8 cellular contexts compared by ENCODE assay signal in genomic region chr3:8962226-8962861, GRCh38. TPM values are rescaled to one million over a fixed set of nuclear protein-coding genes. Genes with fewer than 3 reads are reported as not detected.
DNase-seq lines count a peak whose midpoint lies in the region; TF ChIP-seq lines count a peak whose summit lies in the region.

No MANE protein-coding gene starts in this region.

- H3K27me3 ChIP-seq in Caco-2 (replicated peaks; ENCODE audit: control insufficient read depth, insufficient read depth, low read length) = no peaks in the 10 kb centered on the region
- H3K27me3 ChIP-seq in neuron (ENCODE audit: insufficient read depth, low read length) = no peaks in the 10 kb centered on the region

- H3K4me3 Mint-ChIP-seq in Caco-2 (ENCODE audit: unreplicated experiment) = peak overlapping the region; percentile 97

- no peak for TF ChIP-seq CTCF in Caco-2 (IDR thresholded peaks at IDR 0.05; ENCODE audit: insufficient read depth in 1 of 2, low read depth in 1 of 2, low read length in 1 of 2, severe bottlenecking in 1 of 2, unreplicated experiment in 1 of 2)

- H2AFZ ChIP-seq in neuron (ENCODE audit: low read depth, low read length) = no peak overlapping the region

- intact Hi-C loops in Caco-2 (cut with micrococcal nuclease; ENCODE audit: unreplicated experiment) = no loop called here

- H3K27me3 Mint-ChIP-seq in Caco-2 (ENCODE audit: insufficient read depth, unreplicated experiment) = no peaks in the 10 kb centered on the region

- H3K4me3 ChIP-seq in Caco-2 (ENCODE audit: low read depth, low read length) = peak overlapping the region; percentile 85
- peak overlapping the region; percentile 80 for H3K4me3 ChIP-seq in neuron (ENCODE audit: low read length)

- H3K36me3 Mint-ChIP-seq in Caco-2 (ENCODE audit: insufficient read depth, unreplicated experiment) = peaks cover 19% of the 10 kb centered on the region

- CTCF ChIA-PET in Caco-2 (lab: Charles Lee) = no interaction called here

- H3K9me3 Mint-ChIP-seq in Caco-2 (ENCODE audit: unreplicated experiment) = no peaks in the 10 kb centered on the region

- H3K4me1 ChIP-seq in Caco-2 = peaks cover 30% of the 10 kb centered on the region
- H3K4me1 ChIP-seq in neuron (ENCODE audit: insufficient read depth, low read length) = peaks cover 25% of the 10 kb centered on the region

- POLR2A ChIA-PET in Caco-2 (lab: Charles Lee) = no interaction called here

- H3K9me3 ChIP-seq in Caco-2 (no peaks in the 10 kb centered on the region), neuron (ENCODE audit: low read length) (no peaks in the 10 kb centered on the region)

- H3K36me3 ChIP-seq in Caco-2 (ENCODE audit: control insufficient read depth, insufficient read depth, low read length) = no peaks in the 10 kb centered on the region
- peaks cover 18% of the 10 kb centered on the region for H3K36me3 ChIP-seq in neuron (ENCODE audit: insufficient read depth, low read length)

- H3K4me1 Mint-ChIP-seq in Caco-2 (ENCODE audit: low read depth, unreplicated experiment) = peaks cover 33% of the 10 kb centered on the region

- H3K27ac Mint-ChIP-seq in Caco-2 (ENCODE audit: unreplicated experiment) = peak overlapping the region; percentile 97

- DNase-seq in Caco-2 = no peak
- peak; percentile 42 for DNase-seq in M059J (ENCODE audit: low read depth)
- peak; percentile 5 for DNase-seq in dermis blood vessel endothelial cell
- no peak for DNase-seq in mesenteric fat pad (ENCODE audit: low spot score)
- no peak for DNase-seq in DMS79 treated with DMSO at 0.1 percent for 48 hours (lab: John Stamatoyannopoulos, UW)
- DNase-seq in AG20443 (ENCODE audit: low spot score) = no peak
- no peak for DNase-seq in HCEC 1CT

- no TSS peak for BruUV-seq in Caco-2 (replicated peaks; lab: Mats Ljungman, UMichigan)

RNA-seq across cellular contexts. Expression of gene RAD18, which starts 0.9 kb away (rescaled TPM):
- total RNA-seq in Caco-2 (2022) (19.3 and 20.8 TPM in 2 replicates), dermis blood vessel endothelial cell (8.3 and 14.8 TPM in 2 replicates), mesenteric fat pad (6.6 TPM)
- 14.2 and 18.0 TPM in 2 replicates for total RNA-seq in M059J (2014; rRNA removed; shearing (Covaris generic))

Comparison
In these comparisons a context has a peak if more than half of its experiments do, and no peak if none do; other contexts are left out.
1. DNase-seq: peak in M059J (single experiment) and dermis blood vessel endothelial cell (single experiment); none in Caco-2 (0 of 2), mesenteric fat pad (single experiment), DMS79 treated with DMSO at 0.1 percent for 48 hours (single experiment), AG20443 (single experiment) and HCEC 1CT (single experiment).